Comparison of ENCODE assay signal across 13 cellular contexts in genomic region chr1:206772228-206773002, GRCh38. TPM values are rescaled to one million over a fixed set of nuclear protein-coding genes. Genes with fewer than 3 reads are reported as not detected.
DNase-seq lines count a peak whose midpoint lies in the region; ATAC-seq, FAIRE-seq and TF ChIP-seq lines count a peak whose summit lies in the region.
"Had no signal": no experiment of that assay in that cellular context is flagged by ENCODE, and none has a peak within 500 bp of the region (broad histone marks: within the 10 kb centered on the region; RNA-seq: fewer than 3 reads in every experiment).

TSS of gene IL10 (minus strand) at chr1:206772494. CDS start at chr1:206772435, 59 bp downstream.

- peak; percentile 59 to 74 for DNase-seq in AML-193 (lab: John Stamatoyannopoulos, UW)
- DNase-seq in GM12891 (ENCODE audit: insufficient read length, low spot score): no peak
- DNase-seq in T-helper 17 cell: no peak
- DNase-seq in mesenteric fat pad (ENCODE audit: low spot score): no peak
- DNase-seq in brain microvascular endothelial cell: no peak
- DNase-seq in NCI-H226: no peak
- DNase-seq in NCI-H1930 (lab: John Stamatoyannopoulos, UW): no peak
- DNase-seq in DMS 273 (lab: John Stamatoyannopoulos, UW; ENCODE audit: unreplicated experiment): no peak
- DNase-seq: activated CD8-positive, alpha-beta memory T cell treated with anti-CD3 and anti-CD28 coated beads, Interleukin-2, amount 50 U/mL, for 4 hours; central memory CD4-positive, alpha-beta T cell; GM23248; NCI-H1436; SJCRH30 had no signal

- no peak for ATAC-seq in T-helper 17 cell

- H3K27ac Mint-ChIP-seq in T-helper 17 cell: peak within 1 kb of the TSS; percentile 65

- peak; percentile 73 for FAIRE-seq in GM12891 (lab: Jason Lieb, UNC)

- H3K27me3 Mint-ChIP-seq in T-helper 17 cell: no peaks in the 10 kb centered on the region

- no peaks in the 10 kb centered on the region for H3K36me3 Mint-ChIP-seq in T-helper 17 cell (ENCODE audit: low read depth)

- H3K4me3 ChIP-seq in brain microvascular endothelial cell (ENCODE audit: low read depth, low read length): no peak within 1 kb of the TSS
- H3K4me3 ChIP-seq: GM23248, SJCRH30 had no signal

- no peak within 1 kb of the TSS for H3K27ac ChIP-seq in brain microvascular endothelial cell
- H3K27ac ChIP-seq: GM23248, SJCRH30 had no signal

- no peaks in the 10 kb centered on the region for H3K9me3 ChIP-seq in T-helper 17 cell (ENCODE audit: control insufficient read depth, low read length, poor library complexity, severe bottlenecking)
- H3K9me3 ChIP-seq: SJCRH30 had no signal

- no peaks in the 10 kb centered on the region for H3K36me3 ChIP-seq in brain microvascular endothelial cell (replicated peaks)
- H3K36me3 ChIP-seq: SJCRH30 had no signal

- no peak for TF ChIP-seq POLR2A in GM12891 (IDR thresholded peaks at IDR 0.05; ENCODE audit: low read depth, low read length)

- no peak for TF ChIP-seq CTCF in brain microvascular endothelial cell (IDR thresholded peaks at IDR 0.05; ENCODE audit: low read depth, low read length, missing control alignments)

- no peak within 1 kb of the TSS for H3K4me3 Mint-ChIP-seq in T-helper 17 cell

- in situ Hi-C loops in brain microvascular endothelial cell (cut with HindIII; ENCODE audit: low pct_ligation_motif_present, low sequenced_read_pairs): no loop called here

- peaks cover 50% of the 10 kb centered on the region for H3K4me1 Mint-ChIP-seq in T-helper 17 cell

- peaks cover 52% of the 10 kb centered on the region for H3K27me3 ChIP-seq in brain microvascular endothelial cell (replicated peaks)

TF ChIP-seq in GM12891, 5 proteins besides CTCF, POLR2A, EP300 and RAD21:
- TF ChIP-seq POLR2AphosphoS5 (IDR thresholded peaks at IDR 0.05; ENCODE audit: low read depth, low read length): 0 out of 2 replicates have a peak, but pooled peaks have one; percentile 25
- TF ChIP-seq TAF1 (IDR thresholded peaks at IDR 0.05; ENCODE audit: low read depth, low read length): no peak

RNA-seq across cellular contexts. Expression of gene IL10, which starts in this region (rescaled TPM):
- 3.3 TPM for polyA plus RNA-seq in GM12891 (2012; ENCODE audit: low read depth, missing spikeins)
- under 1 TPM; 0.20 to 0.76 TPM for total RNA-seq in T-helper 17 cell
- total RNA-seq in mesenteric fat pad: 23.0 TPM
- total RNA-seq: GM23248 had no signal
- polyA plus RNA-seq: GM23248 had no signal

Comparison
In these comparisons a context has a peak if more than half of its experiments do, and no peak if none do; other contexts are left out.
1. RNA of gene IL10 (total RNA-seq): 23.0 TPM in mesenteric fat pad (single experiment); 0.20 to 0.76 TPM in T-helper 17 cell; every median in the first group is over 10 times any median in the second.
2. DNase-seq: peak in AML-193 (2 of 2); none in GM12891 (single experiment), T-helper 17 cell (0 of 3), mesenteric fat pad (single experiment), brain microvascular endothelial cell (single experiment), NCI-H226 (single experiment), NCI-H1930 (0 of 2) and DMS 273 (single experiment).